In the genomic region with DNA sequence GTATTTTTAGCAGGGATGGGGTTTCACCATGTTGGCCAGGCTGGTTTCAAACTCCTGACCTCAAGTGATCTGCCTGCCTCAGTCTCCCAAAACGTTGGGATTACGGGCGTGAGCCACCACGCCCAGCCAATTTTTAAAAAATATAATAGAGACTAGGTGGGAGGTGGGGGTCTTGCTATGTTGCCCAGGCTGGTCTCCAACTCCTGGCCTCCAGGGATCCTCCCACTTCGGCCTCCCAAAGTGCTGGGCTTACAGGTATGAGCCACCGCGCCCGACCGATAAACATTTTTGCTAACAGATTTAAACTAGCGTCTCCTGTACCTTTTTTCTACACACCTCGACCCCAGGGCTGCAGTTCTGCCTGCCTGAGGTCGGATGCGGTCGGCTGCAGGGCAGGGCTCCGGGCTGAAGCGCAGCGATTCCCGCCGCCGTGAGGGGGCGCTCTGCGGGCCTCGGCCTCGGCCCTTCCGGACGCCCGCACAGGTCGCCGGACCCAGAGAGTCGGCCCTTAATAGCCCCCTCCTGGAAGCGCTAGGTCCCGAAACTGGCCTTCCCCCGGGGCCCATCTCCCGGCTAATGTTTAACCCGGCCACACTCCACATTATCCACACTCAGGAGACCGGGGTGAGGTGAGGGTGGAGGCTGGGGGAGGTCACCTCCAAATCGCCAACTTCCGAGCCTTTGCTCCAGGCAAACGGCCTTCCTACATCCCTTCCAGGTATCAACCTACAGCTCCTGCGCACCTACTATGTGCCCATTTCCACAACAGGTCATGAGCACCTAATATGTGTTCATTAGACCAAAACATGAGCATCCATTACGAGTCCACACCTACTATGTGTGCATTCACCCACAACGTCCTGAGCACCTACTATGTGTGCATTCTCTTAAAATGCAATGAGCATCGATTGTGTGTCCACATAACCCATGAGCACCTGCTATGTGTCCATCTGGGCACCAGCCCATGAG, we compare ENCODE assay signal across 1 cellular context.
TF ChIP-seq lines count a peak whose summit lies in the region.

No MANE protein-coding gene starts in this region.

TF ChIP-seq in SK-N-SH treated with all-trans-retinoic acid at 6 μM for 48 hours, 23 proteins besides CTCF, POLR2A, EP300 and RAD21 (continued from another document):
- TF ChIP-seq, protein P1, sequence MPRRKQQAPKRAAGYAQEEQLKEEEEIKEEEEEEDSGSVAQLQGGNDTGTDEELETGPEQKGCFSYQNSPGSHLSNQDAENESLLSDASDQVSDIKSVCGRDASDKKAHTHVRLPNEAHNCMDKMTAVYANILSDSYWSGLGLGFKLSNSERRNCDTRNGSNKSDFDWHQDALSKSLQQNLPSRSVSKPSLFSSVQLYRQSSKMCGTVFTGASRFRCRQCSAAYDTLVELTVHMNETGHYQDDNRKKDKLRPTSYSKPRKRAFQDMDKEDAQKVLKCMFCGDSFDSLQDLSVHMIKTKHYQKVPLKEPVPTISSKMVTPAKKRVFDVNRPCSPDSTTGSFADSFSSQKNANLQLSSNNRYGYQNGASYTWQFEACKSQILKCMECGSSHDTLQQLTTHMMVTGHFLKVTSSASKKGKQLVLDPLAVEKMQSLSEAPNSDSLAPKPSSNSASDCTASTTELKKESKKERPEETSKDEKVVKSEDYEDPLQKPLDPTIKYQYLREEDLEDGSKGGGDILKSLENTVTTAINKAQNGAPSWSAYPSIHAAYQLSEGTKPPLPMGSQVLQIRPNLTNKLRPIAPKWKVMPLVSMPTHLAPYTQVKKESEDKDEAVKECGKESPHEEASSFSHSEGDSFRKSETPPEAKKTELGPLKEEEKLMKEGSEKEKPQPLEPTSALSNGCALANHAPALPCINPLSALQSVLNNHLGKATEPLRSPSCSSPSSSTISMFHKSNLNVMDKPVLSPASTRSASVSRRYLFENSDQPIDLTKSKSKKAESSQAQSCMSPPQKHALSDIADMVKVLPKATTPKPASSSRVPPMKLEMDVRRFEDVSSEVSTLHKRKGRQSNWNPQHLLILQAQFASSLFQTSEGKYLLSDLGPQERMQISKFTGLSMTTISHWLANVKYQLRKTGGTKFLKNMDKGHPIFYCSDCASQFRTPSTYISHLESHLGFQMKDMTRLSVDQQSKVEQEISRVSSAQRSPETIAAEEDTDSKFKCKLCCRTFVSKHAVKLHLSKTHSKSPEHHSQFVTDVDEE (CRISPR knock-in tag; IDR thresholded peaks at IDR 0.05), result 0 out of 2 replicates have a peak, but pooled peaks have one; percentile 41
- TF ChIP-seq, protein P2, sequence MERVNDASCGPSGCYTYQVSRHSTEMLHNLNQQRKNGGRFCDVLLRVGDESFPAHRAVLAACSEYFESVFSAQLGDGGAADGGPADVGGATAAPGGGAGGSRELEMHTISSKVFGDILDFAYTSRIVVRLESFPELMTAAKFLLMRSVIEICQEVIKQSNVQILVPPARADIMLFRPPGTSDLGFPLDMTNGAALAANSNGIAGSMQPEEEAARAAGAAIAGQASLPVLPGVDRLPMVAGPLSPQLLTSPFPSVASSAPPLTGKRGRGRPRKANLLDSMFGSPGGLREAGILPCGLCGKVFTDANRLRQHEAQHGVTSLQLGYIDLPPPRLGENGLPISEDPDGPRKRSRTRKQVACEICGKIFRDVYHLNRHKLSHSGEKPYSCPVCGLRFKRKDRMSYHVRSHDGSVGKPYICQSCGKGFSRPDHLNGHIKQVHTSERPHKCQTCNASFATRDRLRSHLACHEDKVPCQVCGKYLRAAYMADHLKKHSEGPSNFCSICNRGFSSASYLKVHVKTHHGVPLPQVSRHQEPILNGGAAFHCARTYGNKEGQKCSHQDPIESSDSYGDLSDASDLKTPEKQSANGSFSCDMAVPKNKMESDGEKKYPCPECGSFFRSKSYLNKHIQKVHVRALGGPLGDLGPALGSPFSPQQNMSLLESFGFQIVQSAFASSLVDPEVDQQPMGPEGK (CRISPR knock-in tag; IDR thresholded peaks at IDR 0.05; ENCODE audit: borderline replicate concordance), result 0 out of 2 replicates have a peak, but pooled peaks have one; percentile 9
